ENCODE assay signal across 8 cellular contexts in the genomic region with DNA sequence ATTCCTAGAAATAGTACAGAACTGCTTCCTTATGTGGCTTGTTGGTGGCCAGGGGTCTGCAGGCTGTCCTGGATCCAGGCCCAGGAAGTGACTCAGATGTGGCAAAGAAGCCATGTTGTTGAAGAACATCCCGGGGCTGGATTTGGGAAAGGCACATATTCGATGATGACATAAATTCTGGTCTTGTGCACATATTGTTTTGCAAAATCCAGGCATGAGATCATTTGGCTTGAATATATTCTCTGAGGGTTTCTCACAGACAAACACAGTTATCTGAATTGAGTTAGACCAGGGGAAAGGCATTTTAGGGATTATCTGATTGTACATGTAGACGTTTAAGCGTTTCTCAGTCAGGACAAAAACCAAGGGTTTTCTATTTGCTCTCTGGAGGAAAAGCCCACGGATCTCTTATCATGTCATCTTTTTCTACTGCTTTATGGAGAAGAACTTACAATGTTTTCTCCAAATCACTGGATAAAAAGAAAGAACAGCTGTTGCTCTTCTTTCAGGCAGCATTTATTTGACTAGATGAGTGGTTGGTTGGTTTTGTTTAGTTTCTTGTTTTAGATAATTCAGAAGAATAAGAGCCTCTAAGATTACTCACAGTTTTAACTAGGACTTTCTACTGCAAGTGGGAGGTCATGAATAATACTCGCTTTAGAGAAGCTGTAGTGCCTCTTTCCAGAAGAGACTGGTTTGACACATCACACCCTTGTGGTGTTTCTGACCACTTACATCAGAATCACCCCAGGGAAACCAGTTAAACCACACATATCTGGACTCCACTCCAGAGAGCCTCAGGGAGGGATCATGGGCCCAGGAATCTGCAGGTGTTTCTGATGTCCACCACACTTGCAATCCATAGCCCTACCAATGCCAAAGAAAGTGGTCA. TPM values are rescaled to one million over a fixed set of nuclear protein-coding genes. Genes with fewer than 3 reads are reported as not detected.
DNase-seq lines count a peak whose midpoint lies in the region; ATAC-seq and TF ChIP-seq lines count a peak whose summit lies in the region.

No MANE protein-coding gene starts in this region.

- no peak overlapping the region for H3K9ac ChIP-seq in mucosa of rectum (ENCODE audit: low read depth in 1 of 2, low read length in 2 of 2)

- H3K9me3 ChIP-seq in BE2C (peaks cover 2% of the 10 kb centered on the region; the same call in 1 of the 2 replicates), mucosa of rectum (ENCODE audit: control insufficient read depth in 2 of 2, low read length in 2 of 2) (no peaks in the 10 kb centered on the region)

- DNase-seq in BE2C (peak; percentile 65), brain pericyte (ENCODE audit: low read depth, low spot score) (peak; percentile 26), NCI-H146 treated with DMSO at 0.1 percent for 48 hours (lab: John Stamatoyannopoulos, UW; ENCODE audit: unreplicated experiment) (no peak), SHP77 (lab: John Stamatoyannopoulos, UW) (no peak)
- DNase-seq in activated naive CD4-positive, alpha-beta T cell treated with Interleukin-2 at 50 U/mL for 16 hours: no peak
- DNase-seq in stimulated activated CD4-positive, alpha-beta T cell treated with anti-CD3 and anti-CD28 coated beads, Interleukin-4, amount 100 ng/mL, for 1 hour: no peak

- H3K4me3 ChIP-seq in BE2C (ENCODE audit: low read depth, low read length) (no peak overlapping the region), mucosa of rectum (ENCODE audit: low read length in 2 of 2) (no peak overlapping the region)

- H3K27me3 ChIP-seq in BE2C (no peaks in the 10 kb centered on the region), mucosa of rectum (ENCODE audit: control insufficient read depth in 2 of 2, insufficient read depth in 2 of 2, low read length in 2 of 2) (no peaks in the 10 kb centered on the region)

- H3K36me3 ChIP-seq in BE2C (no peaks in the 10 kb centered on the region), mucosa of rectum (ENCODE audit: control insufficient read depth in 2 of 2, insufficient read depth in 2 of 2, low read length in 2 of 2) (no peaks in the 10 kb centered on the region)

- H3K27ac ChIP-seq in mucosa of rectum (ENCODE audit: low read depth in 2 of 2, low read length in 2 of 2): peak overlapping the region; percentile 58 to 64

- ATAC-seq in HG02885 (IDR thresholded peaks at IDR 0.05; ENCODE audit: poor library complexity, unreplicated experiment): peak; percentile 73

- peak; percentile 24; the same call in 1 of the 2 replicates for TF ChIP-seq CTCF in BE2C (IDR thresholded peaks at IDR 0.05; ENCODE audit: low read depth, low read length)

- peaks cover 19% of the 10 kb centered on the region for H3K4me1 ChIP-seq in BE2C
- peaks cover 10 to 24% of the 10 kb centered on the region in 2 donors for H3K4me1 ChIP-seq in mucosa of rectum (ENCODE audit: control insufficient read depth in 2 of 2, insufficient read depth in 2 of 2, low read length in 2 of 2)

RNA-seq across cellular contexts. Expression of a gene that starts 29.5 kb away (rescaled TPM):
- polyA plus RNA-seq in BE2C (2012; ENCODE audit: insufficient read depth, insufficient read length, low read depth): 7.5 TPM

Comparison
In these comparisons a context has a peak if more than half of its experiments do, and no peak if none do; other contexts are left out.
1. DNase-seq: peak in BE2C (single experiment) and brain pericyte (single experiment); none in activated naive CD4-positive, alpha-beta T cell treated with Interleukin-2 at 50 U/mL for 16 hours (single experiment), stimulated activated CD4-positive, alpha-beta T cell treated with anti-CD3 and anti-CD28 coated beads, Interleukin-4, amount 100 ng/mL, for 1 hour (single experiment), NCI-H146 treated with DMSO at 0.1 percent for 48 hours (single experiment) and SHP77 (0 of 2).